9 cellular contexts compared by ENCODE assay signal in genomic region chr1:221725683-221726330, GRCh38. TPM values are rescaled to one million over a fixed set of nuclear protein-coding genes. Genes with fewer than 3 reads are reported as not detected.
DNase-seq lines count a peak whose midpoint lies in the region; ATAC-seq and TF ChIP-seq lines count a peak whose summit lies in the region.
"Had no signal": no experiment of that assay in that cellular context is flagged by ENCODE, and none has a peak within 500 bp of the region (broad histone marks: within the 10 kb centered on the region; RNA-seq: fewer than 3 reads in every experiment).

No MANE protein-coding gene starts in this region.

- TF ChIP-seq CTCF in chondrocyte (IDR thresholded peaks at IDR 0.05) = no peak
- no peak for TF ChIP-seq CTCF in H9 (conservative IDR thresholded peaks at IDR 0.05)
- TF ChIP-seq CTCF in lower leg skin (IDR thresholded peaks at IDR 0.05) = no peak

- no peak overlapping the region for H4K91ac ChIP-seq in H9 (ENCODE audit: insufficient read length, low read depth, low read length)

- ATAC-seq in GM18858 (IDR thresholded peaks at IDR 0.05; ENCODE audit: unreplicated experiment) (peak; percentile 16), HG02981 (IDR thresholded peaks at IDR 0.05; ENCODE audit: unreplicated experiment) (peak; percentile 12), naive B cell (ENCODE audit: low read depth in 2 of 2) (peak; percentile 65 to 69)
- ATAC-seq: Panc1 had no signal

- H3K27me3 ChIP-seq in H9 (ENCODE audit: insufficient read depth, low read length) = no peaks in the 10 kb centered on the region

- no peaks in the 10 kb centered on the region for H3K23me2 ChIP-seq in H9 (ENCODE audit: insufficient read length, low read depth, low read length, poor library complexity, severe bottlenecking)

- intact Hi-C loops in activated T-helper 2 cell treated with anti-CD3 and anti-CD28 coated beads, Interferon-gamma antibody, Interleukin-2, Interleukin-4, amounts not matched to agents 10 μg/mL and 5 μg/mL and 100 μg/mL, durations not matched to agents 14 hours and 24 hours and 36 hours (cut with micrococcal nuclease) = loop anchor here (1.0 to 10.0 kb wide), 6 partner anchors 14 to 929 kb away; no protein-coding TSS in a partner anchor
- intact Hi-C loops in lower leg skin (cut with DNase I; ENCODE audit: low total_unique reads) = no loop called here

- H3K56ac ChIP-seq in H9 (ENCODE audit: insufficient read length, low read depth, low read length) = no peak overlapping the region

- H3K4me1 Mint-ChIP-seq in activated T-helper 2 cell treated with anti-CD3 and anti-CD28 coated beads, Interferon-gamma antibody, Interleukin-2, Interleukin-4, amounts not matched to agents 10 μg/mL and 5 μg/mL and 100 μg/mL, durations not matched to agents 14 hours and 24 hours and 36 hours (ENCODE audit: low read depth) = peaks cover 86% of the 10 kb centered on the region
- H3K4me1 Mint-ChIP-seq in naive B cell (peaks cover 34 to 57% (median 56%) of the 10 kb centered on the region in 3 donors), chondrocyte (ENCODE audit: low read depth) (peaks cover 28% of the 10 kb centered on the region), H9 (peaks cover 8 to 18% of the 10 kb centered on the region in 2 experiments)

- H2AFZ ChIP-seq in H9 (ENCODE audit: low read length) = no peak overlapping the region

- H3K23ac ChIP-seq in H9 (ENCODE audit: insufficient read length, low read depth, low read length) = no peak overlapping the region

- H4K5ac ChIP-seq in H9 (ENCODE audit: insufficient read length, low read depth, low read length) = no peak overlapping the region

- no peak overlapping the region for H2BK12ac ChIP-seq in H9 (ENCODE audit: insufficient read length, low read depth, low read length)

- H2BK5ac ChIP-seq in H9 (ENCODE audit: insufficient read length, low read length) = no peak overlapping the region

- no peak overlapping the region for H3K27ac ChIP-seq in H9 (ENCODE audit: insufficient read length, low read depth, low read length)

- peaks cover 30% of the 10 kb centered on the region for H3K9me3 Mint-ChIP-seq in activated T-helper 2 cell treated with anti-CD3 and anti-CD28 coated beads, Interferon-gamma antibody, Interleukin-2, Interleukin-4, amounts not matched to agents 10 μg/mL and 5 μg/mL and 100 μg/mL, durations not matched to agents 14 hours and 24 hours and 36 hours
- H3K9me3 Mint-ChIP-seq in naive B cell (peaks cover 0 to 22% (median 9%) of the 10 kb centered on the region in 7 donors), chondrocyte (ENCODE audit: low read depth) (no peaks in the 10 kb centered on the region), H9 (peaks cover 19 to 20% of the 10 kb centered on the region in 2 experiments)

- no peak overlapping the region for H4K8ac ChIP-seq in H9 (replicated peaks; ENCODE audit: insufficient read length, low read depth, low read length)

- no peak overlapping the region for H3K4me3 ChIP-seq in lower leg skin (ENCODE audit: low read depth, poor library complexity, severe bottlenecking)

- H3K27me3 Mint-ChIP-seq in activated T-helper 2 cell treated with anti-CD3 and anti-CD28 coated beads, Interferon-gamma antibody, Interleukin-2, Interleukin-4, amounts not matched to agents 10 μg/mL and 5 μg/mL and 100 μg/mL, durations not matched to agents 14 hours and 24 hours and 36 hours (ENCODE audit: low read depth) = no peaks in the 10 kb centered on the region
- no peaks in the 10 kb centered on the region for H3K27me3 Mint-ChIP-seq in naive B cell
- no peaks in the 10 kb centered on the region for H3K27me3 Mint-ChIP-seq in chondrocyte (ENCODE audit: low read depth)
- H3K27me3 Mint-ChIP-seq in H9 (ENCODE audit: low read depth) = no peaks in the 10 kb centered on the region

- peak overlapping the region; percentile 69 for H3K4me3 Mint-ChIP-seq in activated T-helper 2 cell treated with anti-CD3 and anti-CD28 coated beads, Interferon-gamma antibody, Interleukin-2, Interleukin-4, amounts not matched to agents 10 μg/mL and 5 μg/mL and 100 μg/mL, durations not matched to agents 14 hours and 24 hours and 36 hours (ENCODE audit: low read depth)
- peak overlapping the region in 7 of 8 donors; percentile 54 to 76 (median 59) for H3K4me3 Mint-ChIP-seq in naive B cell
- H3K4me3 Mint-ChIP-seq in chondrocyte (ENCODE audit: unreplicated experiment) = no peak overlapping the region
- no peak overlapping the region for H3K4me3 Mint-ChIP-seq in H9

- no CpG with 5 or more reads among the region's 2 CpGs for WGBS in H9 (ENCODE audit: extremely low coverage, insufficient read length, low lambda C conversion rate)
- 31 to 32% methylated on average over 2 of the region's 2 CpGs for WGBS in lower leg skin, 2 donors

- no peak for DNase-seq in activated T-helper 2 cell treated with anti-CD3 and anti-CD28 coated beads, Interferon-gamma antibody, Interleukin-2, Interleukin-4, amounts not matched to agents 10 μg/mL and 5 μg/mL and 100 μg/mL, durations not matched to agents 14 hours and 24 hours and 36 hours (ENCODE audit: low spot score)
- DNase-seq in naive B cell (peak; percentile 36), chondrocyte (ENCODE audit: low spot score) (no peak), H9 (no peak), DMS 273 treated with DMSO at 0.1 percent for 48 hours (lab: John Stamatoyannopoulos, UW) (no peak), lower leg skin (ENCODE audit: low spot score in 2 of 2) (no peak)

- no peak overlapping the region for H2BK20ac ChIP-seq in H9 (ENCODE audit: low read depth, low read length, poor library complexity, severe bottlenecking)

- H3K18ac ChIP-seq in H9 (ENCODE audit: insufficient read length, low read depth, low read length) = no peak overlapping the region

- no peaks in the 10 kb centered on the region for H3K4me1 ChIP-seq in H9 (ENCODE audit: insufficient read depth, low read length)

- TF ChIP-seq POLR2A in lower leg skin (IDR thresholded peaks at IDR 0.05) = no peak

- no peak overlapping the region for H3K14ac ChIP-seq in H9 (ENCODE audit: insufficient read depth, low read length)

- H2BK15ac ChIP-seq in H9 (ENCODE audit: low read depth, low read length) = no peak overlapping the region

- H3K27ac Mint-ChIP-seq in activated T-helper 2 cell treated with anti-CD3 and anti-CD28 coated beads, Interferon-gamma antibody, Interleukin-2, Interleukin-4, amounts not matched to agents 10 μg/mL and 5 μg/mL and 100 μg/mL, durations not matched to agents 14 hours and 24 hours and 36 hours = peak overlapping the region; percentile 95
- H3K27ac Mint-ChIP-seq in naive B cell (peak overlapping the region in 5 of 6 donors; percentile 28 to 74 (median 46)), chondrocyte (ENCODE audit: unreplicated experiment) (no peak overlapping the region), H9 (no peak overlapping the region)

- H3K9me3 ChIP-seq in H9 (ENCODE audit: control insufficient read depth, low read depth, low read length) = no peaks in the 10 kb centered on the region

- H3K4me2 ChIP-seq in H9 (ENCODE audit: insufficient read depth, insufficient read length, low read length) = no peak overlapping the region

- H3T11ph ChIP-seq in H9 (ENCODE audit: low read length) = no peak overlapping the region

- no peak overlapping the region for H3K9ac ChIP-seq in H9 (ENCODE audit: extremely low read depth, insufficient read length, low read length)

- H4K20me1 ChIP-seq in H9 (ENCODE audit: control insufficient read depth, insufficient read depth, insufficient read length) = no peaks in the 10 kb centered on the region

- no peaks in the 10 kb centered on the region for H3K79me2 ChIP-seq in H9 (ENCODE audit: insufficient read depth, low read length)

- H3K4ac ChIP-seq in H9 (ENCODE audit: low read depth, low read length) = no peak overlapping the region

- H3K79me1 ChIP-seq in H9 (ENCODE audit: insufficient read depth, low read depth, low read length, poor library complexity, severe bottlenecking) = no peaks in the 10 kb centered on the region

- H2BK120ac ChIP-seq in H9 (ENCODE audit: low read depth, low read length, poor library complexity, severe bottlenecking) = no peak overlapping the region

- H3K36me3 Mint-ChIP-seq in activated T-helper 2 cell treated with anti-CD3 and anti-CD28 coated beads, Interferon-gamma antibody, Interleukin-2, Interleukin-4, amounts not matched to agents 10 μg/mL and 5 μg/mL and 100 μg/mL, durations not matched to agents 14 hours and 24 hours and 36 hours (ENCODE audit: low read depth) = peaks cover 86% of the 10 kb centered on the region
- peaks cover 8 to 25% of the 10 kb centered on the region in 2 donors for H3K36me3 Mint-ChIP-seq in naive B cell
- no peaks in the 10 kb centered on the region for H3K36me3 Mint-ChIP-seq in chondrocyte (ENCODE audit: low read depth)
- H3K36me3 Mint-ChIP-seq in H9 (ENCODE audit: insufficient read depth in 1 of 3, low read depth in 3 of 3) = peaks cover 11 to 26% (median 26%) of the 10 kb centered on the region in 3 experiments

- no peak overlapping the region for H2AK5ac ChIP-seq in H9 (ENCODE audit: insufficient read length, low read length)

RNA-seq across cellular contexts. Expression of gene DUSP10, which starts 16.1 kb away (rescaled TPM):
- 21.0 and 21.7 TPM in 2 replicates for total RNA-seq in activated T-helper 2 cell treated with anti-CD3 and anti-CD28 coated beads, Interferon-gamma antibody, Interleukin-2, Interleukin-4, amounts not matched to agents 10 μg/mL and 5 μg/mL and 100 μg/mL, durations not matched to agents 14 hours and 24 hours and 36 hours
- polyA plus RNA-seq in naive B cell (ENCODE audit: low read depth in 6 of 6) = 10 to 100 TPM in 3 of 6 donors, 1 to 10 TPM in 3; 2.7 to 23.1 (median 10.0) TPM
- total RNA-seq in chondrocyte (1.4 to 4.1 TPM (median 3.6 TPM) in 3 replicates), H9 (2021) (2.0 and 3.2 TPM in 2 replicates), lower leg skin (10 to 100 TPM; 11.8 to 20.9 (median 14.6) TPM)

Comparison
In these comparisons a context has a peak if more than half of its experiments do, and no peak if none do; other contexts are left out.
1. ATAC-seq: peak in every context shown above with its lines; median percentile 67 in naive B cell; 16 in GM18858; 12 in HG02981.
2. H3K27ac Mint-ChIP-seq: peak in activated T-helper 2 cell treated with anti-CD3 and anti-CD28 coated beads, Interferon-gamma antibody, Interleukin-2, Interleukin-4, amounts not matched to agents 10 μg/mL and 5 μg/mL and 100 μg/mL, durations not matched to agents 14 hours and 24 hours and 36 hours (single experiment) and naive B cell (5 of 6); none in chondrocyte (single experiment) and H9 (0 of 3).
3. H3K4me3 Mint-ChIP-seq: peak in activated T-helper 2 cell treated with anti-CD3 and anti-CD28 coated beads, Interferon-gamma antibody, Interleukin-2, Interleukin-4, amounts not matched to agents 10 μg/mL and 5 μg/mL and 100 μg/mL, durations not matched to agents 14 hours and 24 hours and 36 hours (single experiment) and naive B cell (7 of 8); none in chondrocyte (single experiment) and H9 (0 of 2).